2 cellular contexts compared by ENCODE assay signal in genomic region chr6:1834641-1835516, GRCh38.
TF ChIP-seq lines count a peak whose summit lies in the region.

No MANE protein-coding gene starts in this region.

TF ChIP-seq in HepG2, 621 proteins besides CTCF, POLR2A, EP300 and RAD21:
- TF ChIP-seq RBM22 (optimal IDR thresholded peaks at IDR 0.05; ENCODE audit: low read length), result peak; percentile 40
- no peak for TF ChIP-seq NR2F1 (CRISPR knock-in tag; IDR thresholded peaks at IDR 0.05)
- TF ChIP-seq CEBPB (IDR thresholded peaks at IDR 0.05; ENCODE audit: borderline replicate concordance, low read depth, low read length), result peak; percentile 44; the same call in 1 of the 2 replicates
- TF ChIP-seq ATF2 (CRISPR knock-in tag; IDR thresholded peaks at IDR 0.05), result no peak
- TF ChIP-seq, protein P1, sequence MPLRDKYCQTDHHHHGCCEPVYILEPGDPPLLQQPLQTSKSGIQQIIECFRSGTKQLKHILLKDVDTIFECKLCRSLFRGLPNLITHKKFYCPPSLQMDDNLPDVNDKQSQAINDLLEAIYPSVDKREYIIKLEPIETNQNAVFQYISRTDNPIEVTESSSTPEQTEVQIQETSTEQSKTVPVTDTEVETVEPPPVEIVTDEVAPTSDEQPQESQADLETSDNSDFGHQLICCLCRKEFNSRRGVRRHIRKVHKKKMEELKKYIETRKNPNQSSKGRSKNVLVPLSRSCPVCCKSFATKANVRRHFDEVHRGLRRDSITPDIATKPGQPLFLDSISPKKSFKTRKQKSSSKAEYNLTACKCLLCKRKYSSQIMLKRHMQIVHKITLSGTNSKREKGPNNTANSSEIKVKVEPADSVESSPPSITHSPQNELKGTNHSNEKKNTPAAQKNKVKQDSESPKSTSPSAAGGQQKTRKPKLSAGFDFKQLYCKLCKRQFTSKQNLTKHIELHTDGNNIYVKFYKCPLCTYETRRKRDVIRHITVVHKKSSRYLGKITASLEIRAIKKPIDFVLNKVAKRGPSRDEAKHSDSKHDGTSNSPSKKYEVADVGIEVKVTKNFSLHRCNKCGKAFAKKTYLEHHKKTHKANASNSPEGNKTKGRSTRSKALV (CRISPR knock-in tag; IDR thresholded peaks at IDR 0.05), result no peak
- TF ChIP-seq ZNF552 (CRISPR knock-in tag; IDR thresholded peaks at IDR 0.05; ENCODE audit: borderline replicate concordance), result no peak

TF ChIP-seq in H1, 55 proteins besides CTCF, POLR2A, EP300 and RAD21:
- TF ChIP-seq CEBPB (IDR thresholded peaks at IDR 0.05; ENCODE audit: low read depth, low read length) (peak; percentile 45; the same call in 1 of the 2 replicates), SIX5 (IDR thresholded peaks at IDR 0.05; ENCODE audit: low read depth, low read length) (no peak), CBX5 (IDR thresholded peaks at IDR 0.05; ENCODE audit: low read depth, low read length) (no peak)
TF ChIP-seq in H1: peak in this region for 1.
